1 cellular context compared by ENCODE assay signal in genomic region chr5:154510156-154510555, GRCh38.
TF ChIP-seq lines count a peak whose summit lies in the region.

No MANE protein-coding gene starts in this region.

TF ChIP-seq in HepG2, 621 proteins besides CTCF, POLR2A, EP300 and RAD21 (continued from another document):
- no peak for TF ChIP-seq UBTF (CRISPR knock-in tag; IDR thresholded peaks at IDR 0.05)
TF ChIP-seq in HepG2: peak in this region for 0.
